8 cellular contexts compared by ENCODE assay signal in the genomic region with DNA sequence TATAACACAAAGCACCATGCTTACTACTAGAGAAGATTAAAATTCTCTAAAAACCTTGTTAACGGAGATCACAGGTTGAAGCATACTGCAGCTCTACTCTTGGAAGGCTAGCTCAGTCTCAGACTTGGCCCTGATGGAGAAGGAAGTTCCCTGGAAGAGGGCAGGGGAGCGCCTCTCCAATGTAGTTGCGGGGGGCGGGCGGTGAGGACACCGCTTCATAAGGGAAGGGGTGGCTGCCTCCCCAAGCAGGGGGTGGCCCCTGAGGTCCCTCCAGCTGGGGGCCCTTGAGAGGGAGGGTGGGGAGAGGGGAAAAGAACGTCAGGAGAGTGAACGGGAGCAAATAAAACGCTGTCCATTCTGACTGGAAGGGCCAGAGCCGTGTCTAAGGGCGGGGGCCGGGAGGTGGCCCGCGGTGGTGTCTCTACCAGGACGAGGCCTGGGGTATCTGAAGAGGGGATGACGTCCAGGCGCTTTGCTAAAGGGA. TPM values are rescaled to one million over a fixed set of nuclear protein-coding genes. Genes with fewer than 3 reads are reported as not detected.
DNase-seq lines count a peak whose midpoint lies in the region; ATAC-seq and TF ChIP-seq lines count a peak whose summit lies in the region.

No MANE protein-coding gene starts in this region.

- intact Hi-C loops in right lobe of liver (cut with DNase I), result no loop called here
- intact Hi-C loops in tibial artery (cut with DNase I; ENCODE audit: low total_unique reads), result no loop called here

- H3K4me3 ChIP-seq in right lobe of liver, result peak overlapping the region; percentile 73 to 79 (median 75)
- H3K4me3 ChIP-seq in tibial artery, result peak overlapping the region; percentile 59 to 72

- H3K4me1 ChIP-seq in right lobe of liver, result peaks cover 0 to 27% (median 11%) of the 10 kb centered on the region in 4 donors
- H3K4me1 ChIP-seq in tibial artery, result peaks cover 0 to 40% (median 16%) of the 10 kb centered on the region in 4 donors

- peak overlapping the region; percentile 98 to 99 (median 98) for H3K27ac ChIP-seq in right lobe of liver
- H3K27ac ChIP-seq in tibial artery, result peak overlapping the region; percentile 96 to 100

- H3K36me3 ChIP-seq in right lobe of liver (no peaks in the 10 kb centered on the region), tibial artery (no peaks in the 10 kb centered on the region)

- peak; percentile 2 for ATAC-seq in HG03025 (IDR thresholded peaks at IDR 0.05; ENCODE audit: low FRiP score, unreplicated experiment)
- peak; percentile 57 to 66 (median 61) for ATAC-seq in right lobe of liver

- TF ChIP-seq CTCF in right lobe of liver (IDR thresholded peaks at IDR 0.05) (no peak), tibial artery (IDR thresholded peaks at IDR 0.05) (no peak)

- no peak for TF ChIP-seq POLR2A in right lobe of liver (IDR thresholded peaks at IDR 0.05)

- DNase-seq in stimulated activated CD8-positive, alpha-beta memory T cell treated with anti-CD3 and anti-CD28 coated beads, Interleukin-15, amount 100 ng/mL, for 24 hours (ENCODE audit: low read depth), result peak; percentile 6
- DNase-seq in stimulated activated CD8-positive, alpha-beta memory T cell treated with anti-CD3 and anti-CD28 coated beads, Interleukin-4, amount 100 ng/mL, for 48 hours, result no peak
- DNase-seq in NCI-H82 treated with DMSO at 0.1 percent for 48 hours (lab: John Stamatoyannopoulos, UW; ENCODE audit: unreplicated experiment), result peak; percentile 23
- peak; percentile 50 for DNase-seq in dermis blood vessel endothelial cell
- peak; percentile 65 to 72 (median 68) for DNase-seq in right lobe of liver
- DNase-seq in tibial artery, result peak in 1 of 2 donors; percentile 29
- DNase-seq in activated CD8-positive, alpha-beta memory T cell treated with anti-CD3 and anti-CD28 coated beads, Interleukin-2, amount 50 U/mL, for 48 hours, result no peak

- H3K27me3 ChIP-seq in right lobe of liver (no peaks in the 10 kb centered on the region), tibial artery (no peaks in the 10 kb centered on the region)

- 2% methylated on average over 17 of the region's 17 CpGs for WGBS in right lobe of liver (ENCODE audit: insufficient coverage, low coverage, low lambda C conversion rate, missing lambda C conversion rate)

- H3K9me3 ChIP-seq in right lobe of liver (no peaks in the 10 kb centered on the region), tibial artery (no peaks in the 10 kb centered on the region)

RNA-seq across cellular contexts. Expression of a gene that starts 0.6 kb away (rescaled TPM):
- total RNA-seq in dermis blood vessel endothelial cell, result 63.5 and 72.7 TPM in 2 replicates
- total RNA-seq in right lobe of liver, result 10 to 100 TPM; 25.2 to 38.1 (median 29.6) TPM

Comparison
In these comparisons a context has a peak if more than half of its experiments do, and no peak if none do; other contexts are left out.
1. DNase-seq: peak in stimulated activated CD8-positive, alpha-beta memory T cell treated with anti-CD3 and anti-CD28 coated beads, Interleukin-15, amount 100 ng/mL, for 24 hours (single experiment), NCI-H82 treated with DMSO at 0.1 percent for 48 hours (single experiment), dermis blood vessel endothelial cell (single experiment) and right lobe of liver (3 of 3); none in stimulated activated CD8-positive, alpha-beta memory T cell treated with anti-CD3 and anti-CD28 coated beads, Interleukin-4, amount 100 ng/mL, for 48 hours (single experiment) and activated CD8-positive, alpha-beta memory T cell treated with anti-CD3 and anti-CD28 coated beads, Interleukin-2, amount 50 U/mL, for 48 hours (single experiment).